Comparison of ENCODE assay signal across 1 cellular context in the genomic region with DNA sequence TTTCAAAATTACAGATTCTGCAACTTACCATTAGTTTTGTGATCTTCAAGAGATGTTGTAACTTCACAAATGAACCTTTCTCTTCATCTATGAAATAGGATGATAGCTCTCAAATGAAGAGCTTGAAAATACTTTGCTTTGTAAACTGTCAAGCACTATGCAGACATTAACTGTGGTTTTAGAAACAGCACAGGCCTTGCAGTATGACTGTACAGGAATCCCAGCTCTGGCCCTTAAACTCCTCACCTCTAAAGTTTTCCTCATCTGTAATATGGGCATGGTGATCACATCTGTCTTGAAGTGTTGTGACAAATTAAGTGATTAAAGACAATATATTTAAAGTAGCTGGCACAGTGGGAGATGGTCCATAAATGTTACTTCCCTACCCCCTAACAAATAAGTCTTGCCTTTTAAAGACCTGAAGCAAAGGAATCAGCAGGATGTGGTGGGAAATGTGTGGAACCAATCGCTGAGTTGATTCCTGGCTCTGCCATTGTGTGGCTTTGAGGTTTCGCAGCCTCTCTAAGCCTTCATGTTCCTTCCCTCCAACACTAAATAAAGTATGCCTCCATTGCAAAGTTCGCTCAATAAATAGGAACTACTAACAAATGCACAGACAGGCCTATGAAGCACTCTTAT.
TF ChIP-seq lines count a peak whose summit lies in the region.

No MANE protein-coding gene starts in this region.

TF ChIP-seq in HepG2, 621 proteins besides CTCF, POLR2A, EP300 and RAD21 (continued from another document):
- TF ChIP-seq PHF8 (CRISPR knock-in tag; IDR thresholded peaks at IDR 0.05) (no peak), ZNF775 (CRISPR knock-in tag; IDR thresholded peaks at IDR 0.05; ENCODE audit: borderline replicate concordance) (no peak), ESRRA (CRISPR knock-in tag; IDR thresholded peaks at IDR 0.05; ENCODE audit: low read depth) (no peak), ISL2 (CRISPR knock-in tag; IDR thresholded peaks at IDR 0.05) (no peak), ZNF10 (CRISPR knock-in tag; IDR thresholded peaks at IDR 0.05; ENCODE audit: borderline replicate concordance, low read depth) (no peak), ZNF44 (CRISPR knock-in tag; IDR thresholded peaks at IDR 0.05) (no peak), KMT2A (CRISPR knock-in tag; IDR thresholded peaks at IDR 0.05) (no peak), SIN3B (IDR thresholded peaks at IDR 0.05; ENCODE audit: low read length) (no peak), KDM1A (CRISPR knock-in tag; IDR thresholded peaks at IDR 0.05) (no peak)
